In the genomic region with DNA sequence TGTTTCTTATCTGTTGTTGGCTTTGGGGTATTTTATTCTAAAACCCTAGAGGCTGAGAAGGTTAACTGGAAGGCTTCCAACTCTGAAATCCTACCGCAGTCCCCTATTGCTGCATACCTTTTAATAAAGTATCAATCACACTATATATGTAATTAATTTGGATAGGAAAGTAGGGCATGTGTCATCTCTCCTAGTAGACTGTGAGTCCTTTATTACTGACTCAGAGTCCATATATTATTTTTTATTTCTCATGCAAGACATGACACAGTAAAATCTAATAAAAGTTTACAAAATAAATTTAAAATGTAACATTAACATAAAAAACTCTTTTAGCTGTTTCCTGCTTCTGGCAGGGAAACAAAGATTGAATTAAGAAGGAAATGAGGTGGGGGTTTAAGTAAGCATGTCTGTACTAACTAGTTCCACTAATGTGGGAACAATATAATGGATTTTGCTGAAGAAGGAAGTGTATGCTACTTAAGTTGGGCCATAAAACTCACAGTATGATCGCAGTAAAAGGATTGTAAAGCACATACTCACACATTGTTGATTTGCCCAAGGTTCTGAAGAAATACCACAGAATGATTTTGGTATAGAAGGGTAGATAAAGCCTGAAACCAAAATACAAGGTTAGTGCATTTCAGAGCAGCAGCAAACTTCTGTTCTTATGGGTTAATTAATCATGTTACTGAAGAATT, we compare ENCODE assay signal across 2 cellular contexts.
TF ChIP-seq lines count a peak whose summit lies in the region.

No MANE protein-coding gene starts in this region.

TF ChIP-seq in HEK293, 187 proteins besides CTCF, POLR2A, EP300 and RAD21 (continued from another document):
- TF ChIP-seq TCF7L2 (IDR thresholded peaks at IDR 0.05; ENCODE audit: borderline replicate concordance, low read depth, low read length) (no peak), GLI4 (tag by site-specific recombination; IDR thresholded peaks at IDR 0.05) (no peak), ZNF664 (tag by site-specific recombination; IDR thresholded peaks at IDR 0.05) (peak; percentile 80; the same call in 1 of the 2 replicates), ZNF549 (tag by site-specific recombination; IDR thresholded peaks at IDR 0.05) (no peak), ZSCAN23 (tag by site-specific recombination; IDR thresholded peaks at IDR 0.05) (no peak), ZNF626 (tag by site-specific recombination; IDR thresholded peaks at IDR 0.05) (no peak), ZBTB17 (tag by site-specific recombination; IDR thresholded peaks at IDR 0.05) (no peak), ZNF624 (tag by site-specific recombination; IDR thresholded peaks at IDR 0.05) (no peak), ZNF560 (tag by site-specific recombination; IDR thresholded peaks at IDR 0.05; ENCODE audit: borderline replicate concordance) (no peak), GLIS1 (tag by site-specific recombination; IDR thresholded peaks at IDR 0.05) (peak; percentile 34; the same call in 1 of the 2 replicates), ZBTB48 (tag by site-specific recombination; IDR thresholded peaks at IDR 0.05) (no peak), ZNF843 (tag by site-specific recombination; IDR thresholded peaks at IDR 0.05) (0 out of 2 replicates have a peak, but pooled peaks have one; percentile 32), FEZF1 (tag by site-specific recombination; IDR thresholded peaks at IDR 0.05) (peak; percentile 48; the same call in 1 of the 2 replicates)
- TF ChIP-seq, protein P1, sequence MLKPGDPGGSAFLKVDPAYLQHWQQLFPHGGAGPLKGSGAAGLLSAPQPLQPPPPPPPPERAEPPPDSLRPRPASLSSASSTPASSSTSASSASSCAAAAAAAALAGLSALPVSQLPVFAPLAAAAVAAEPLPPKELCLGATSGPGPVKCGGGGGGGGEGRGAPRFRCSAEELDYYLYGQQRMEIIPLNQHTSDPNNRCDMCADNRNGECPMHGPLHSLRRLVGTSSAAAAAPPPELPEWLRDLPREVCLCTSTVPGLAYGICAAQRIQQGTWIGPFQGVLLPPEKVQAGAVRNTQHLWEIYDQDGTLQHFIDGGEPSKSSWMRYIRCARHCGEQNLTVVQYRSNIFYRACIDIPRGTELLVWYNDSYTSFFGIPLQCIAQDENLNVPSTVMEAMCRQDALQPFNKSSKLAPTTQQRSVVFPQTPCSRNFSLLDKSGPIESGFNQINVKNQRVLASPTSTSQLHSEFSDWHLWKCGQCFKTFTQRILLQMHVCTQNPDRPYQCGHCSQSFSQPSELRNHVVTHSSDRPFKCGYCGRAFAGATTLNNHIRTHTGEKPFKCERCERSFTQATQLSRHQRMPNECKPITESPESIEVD (tag by site-specific recombination; IDR thresholded peaks at IDR 0.05), result peak; percentile 67; the same call in 1 of the 2 replicates
- TF ChIP-seq, protein P2, sequence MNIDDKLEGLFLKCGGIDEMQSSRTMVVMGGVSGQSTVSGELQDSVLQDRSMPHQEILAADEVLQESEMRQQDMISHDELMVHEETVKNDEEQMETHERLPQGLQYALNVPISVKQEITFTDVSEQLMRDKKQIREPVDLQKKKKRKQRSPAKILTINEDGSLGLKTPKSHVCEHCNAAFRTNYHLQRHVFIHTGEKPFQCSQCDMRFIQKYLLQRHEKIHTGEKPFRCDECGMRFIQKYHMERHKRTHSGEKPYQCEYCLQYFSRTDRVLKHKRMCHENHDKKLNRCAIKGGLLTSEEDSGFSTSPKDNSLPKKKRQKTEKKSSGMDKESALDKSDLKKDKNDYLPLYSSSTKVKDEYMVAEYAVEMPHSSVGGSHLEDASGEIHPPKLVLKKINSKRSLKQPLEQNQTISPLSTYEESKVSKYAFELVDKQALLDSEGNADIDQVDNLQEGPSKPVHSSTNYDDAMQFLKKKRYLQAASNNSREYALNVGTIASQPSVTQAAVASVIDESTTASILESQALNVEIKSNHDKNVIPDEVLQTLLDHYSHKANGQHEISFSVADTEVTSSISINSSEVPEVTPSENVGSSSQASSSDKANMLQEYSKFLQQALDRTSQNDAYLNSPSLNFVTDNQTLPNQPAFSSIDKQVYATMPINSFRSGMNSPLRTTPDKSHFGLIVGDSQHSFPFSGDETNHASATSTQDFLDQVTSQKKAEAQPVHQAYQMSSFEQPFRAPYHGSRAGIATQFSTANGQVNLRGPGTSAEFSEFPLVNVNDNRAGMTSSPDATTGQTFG (tag by site-specific recombination; IDR thresholded peaks at IDR 0.05; ENCODE audit: borderline replicate concordance), result no peak

TF ChIP-seq in endothelial cell of umbilical vein, 7 proteins besides CTCF, POLR2A, EP300 and RAD21 (continued from another document):
- TF ChIP-seq MYC (IDR thresholded peaks at IDR 0.05; ENCODE audit: low read depth, low read length), result no peak
- TF ChIP-seq EZH2 (IDR thresholded peaks at IDR 0.05; ENCODE audit: borderline replicate concordance, low read depth, low read length, severe bottlenecking), result no peak
- TF ChIP-seq, protein P3, sequence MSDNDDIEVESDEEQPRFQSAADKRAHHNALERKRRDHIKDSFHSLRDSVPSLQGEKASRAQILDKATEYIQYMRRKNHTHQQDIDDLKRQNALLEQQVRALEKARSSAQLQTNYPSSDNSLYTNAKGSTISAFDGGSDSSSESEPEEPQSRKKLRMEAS (IDR thresholded peaks at IDR 0.05; ENCODE audit: insufficient read depth, insufficient read length), result no peak
- no peak for TF ChIP-seq JUN (IDR thresholded peaks at IDR 0.05; ENCODE audit: borderline replicate concordance, insufficient read depth, insufficient read length, low read depth)
- TF ChIP-seq FOS (IDR thresholded peaks at IDR 0.05; ENCODE audit: borderline replicate concordance, insufficient read depth, low read length), result no peak
